Comparison of ENCODE assay signal across 37 cellular contexts in genomic region chr6:130838971-130839370, GRCh38. TPM values are rescaled to one million over a fixed set of nuclear protein-coding genes. Genes with fewer than 3 reads are reported as not detected.
"Had no signal": no experiment of that assay in that cellular context is flagged by ENCODE, and none has a peak within 500 bp of the region (broad histone marks: within the 10 kb centered on the region; RNA-seq: fewer than 3 reads in every experiment).

No MANE protein-coding gene starts in this region.

- H3K27ac Mint-ChIP-seq: activated CD4-positive, alpha-beta T cell treated with anti-CD3 and anti-CD28 coated beads for 36 hours; activated CD4-positive, alpha-beta T cell treated with anti-CD3 and anti-CD28 coated beads, Interleukin-2, amount 10 ng/mL, durations not matched to agents 7 days and 5 days; activated CD8-positive, alpha-beta T cell treated with anti-CD3 and anti-CD28 coated beads, Interleukin-2, amount 10 ng/mL, durations not matched to agents 7 days and 5 days; activated naive CD4-positive, alpha-beta T cell treated with anti-CD3 and anti-CD28 coated beads, Interleukin-2, amount 50 U/mL, for 24 hours; activated naive CD8-positive, alpha-beta T cell treated with anti-CD3 and anti-CD28 coated beads, Interleukin-2, amount 10 ng/mL, durations not matched to agents 7 days and 5 days; activated T-cell treated with anti-CD3 and anti-CD28 coated beads, Interleukin-2, amount 50 U/mL, for 24 hours; activated T-helper 2 cell treated with anti-CD3 and anti-CD28 coated beads, Interferon-gamma antibody, Interleukin-2, Interleukin-4, amounts not matched to agents 10 μg/mL and 5 μg/mL and 100 μg/mL, durations not matched to agents 14 hours and 24 hours and 36 hours; WTC11 had no signal

- H3K27me3 Mint-ChIP-seq: activated CD4-positive, alpha-beta T cell treated with anti-CD3 and anti-CD28 coated beads for 36 hours; activated CD4-positive, alpha-beta T cell treated with anti-CD3 and anti-CD28 coated beads, Interleukin-2, amount 10 ng/mL, durations not matched to agents 7 days and 5 days; activated naive CD4-positive, alpha-beta T cell treated with anti-CD3 and anti-CD28 coated beads, Interleukin-2, amount 50 U/mL, for 24 hours; activated naive CD8-positive, alpha-beta T cell treated with anti-CD3 and anti-CD28 coated beads, Interleukin-2, amount 10 ng/mL, durations not matched to agents 7 days and 5 days; activated T-cell treated with anti-CD3 and anti-CD28 coated beads, Interleukin-2, amount 50 U/mL, for 24 hours had no signal

- H3K4me3 Mint-ChIP-seq: activated CD4-positive, alpha-beta T cell treated with anti-CD3 and anti-CD28 coated beads for 36 hours; activated CD4-positive, alpha-beta T cell treated with anti-CD3 and anti-CD28 coated beads, Interleukin-2, amount 10 ng/mL, durations not matched to agents 7 days and 5 days; activated CD8-positive, alpha-beta T cell treated with anti-CD3 and anti-CD28 coated beads, Interleukin-2, amount 10 ng/mL, durations not matched to agents 7 days and 5 days; activated naive CD4-positive, alpha-beta T cell treated with anti-CD3 and anti-CD28 coated beads, Interleukin-2, amount 50 U/mL, for 24 hours; activated naive CD8-positive, alpha-beta T cell treated with anti-CD3 and anti-CD28 coated beads, Interleukin-2, amount 10 ng/mL, durations not matched to agents 7 days and 5 days; activated T-cell treated with anti-CD3 and anti-CD28 coated beads, Interleukin-2, amount 50 U/mL, for 24 hours; WTC11 had no signal

- H3K27me3 ChIP-seq: ascending aorta, cardiac muscle cell, MG63, Peyer's patch had no signal

- ATAC-seq: activated CD4-positive, alpha-beta T cell treated with anti-CD3 and anti-CD28 coated beads for 36 hours; activated CD4-positive, CD25-positive, alpha-beta regulatory T cell treated with anti-CD3 and anti-CD28 coated beads, Interleukin-2, amount 50 U/mL, for 24 hours; activated CD8-positive, alpha-beta T cell treated with anti-CD3 and anti-CD28 coated beads, Interleukin-2, amount 10 ng/mL, durations not matched to agents 7 days and 5 days; PC-3 had no signal

- FAIRE-seq: TTC549 had no signal

- H3K9me3 Mint-ChIP-seq: activated CD4-positive, alpha-beta T cell treated with anti-CD3 and anti-CD28 coated beads, Interleukin-2, amount 10 ng/mL, durations not matched to agents 7 days and 5 days; activated naive CD4-positive, alpha-beta T cell treated with anti-CD3 and anti-CD28 coated beads, Interleukin-2, amount 50 U/mL, for 24 hours; activated naive CD8-positive, alpha-beta T cell treated with anti-CD3 and anti-CD28 coated beads, Interleukin-2, amount 10 ng/mL, durations not matched to agents 7 days and 5 days; activated T-cell treated with anti-CD3 and anti-CD28 coated beads, Interleukin-2, amount 50 U/mL, for 24 hours; activated T-helper 2 cell treated with anti-CD3 and anti-CD28 coated beads, Interferon-gamma antibody, Interleukin-2, Interleukin-4, amounts not matched to agents 10 μg/mL and 5 μg/mL and 100 μg/mL, durations not matched to agents 14 hours and 24 hours and 36 hours; WTC11 had no signal

- H3K4me3 ChIP-seq: ascending aorta, cardiac muscle cell, MG63, Peyer's patch had no signal

- H3K36me3 ChIP-seq: ascending aorta, cardiac muscle cell, MG63 had no signal

- DNase-seq: activated CD4-positive, alpha-beta T cell treated with anti-CD3 and anti-CD28 coated beads for 36 hours; activated CD4-positive, alpha-beta T cell treated with anti-CD3 and anti-CD28 coated beads, Interleukin-2, amount 10 ng/mL, durations not matched to agents 7 days and 5 days; activated CD4-positive, alpha-beta T cell treated with anti-CD3 and anti-CD28 coated beads, Interleukin-2, amount 50 U/mL, for 48 hours; activated CD8-positive, alpha-beta T cell treated with anti-CD3 and anti-CD28 coated beads, Interleukin-2, amount 10 ng/mL, durations not matched to agents 7 days and 5 days; activated gamma-delta T cell; activated naive CD4-positive, alpha-beta T cell treated with Interleukin-2 at 50 U/mL for 16 hours; activated naive CD8-positive, alpha-beta T cell treated with anti-CD3 and anti-CD28 coated beads, Interleukin-2, amount 10 ng/mL, durations not matched to agents 7 days and 5 days; activated T-cell treated with anti-CD3 and anti-CD28 coated beads, Interleukin-2, amount 50 U/mL, for 24 hours; amygdala; Kasumi-1; KG1; MG63; NCI-H1092; NCI-H1436 treated with DMSO at 0.1 percent for 48 hours; NCI-H1694 treated with DMSO at 0.1 percent for 48 hours; NCI-H2029; NCI-H2107; NCI-H2171; NCI-H510A; NCI-H526; NCI-H748 treated with DMSO at 0.1 percent for 48 hours; NK-92 treated with Interleukin-12 subunit alpha and Interleukin-12 subunit beta, amount 100 ng/mL, for 24 hours; PC-3; Peyer's patch; RPMI8226; SIG-M5; SW 1271; T-helper 1 cell had no signal

- H3K36me3 Mint-ChIP-seq: activated naive CD4-positive, alpha-beta T cell treated with anti-CD3 and anti-CD28 coated beads, Interleukin-2, amount 50 U/mL, for 24 hours; activated naive CD8-positive, alpha-beta T cell treated with anti-CD3 and anti-CD28 coated beads, Interleukin-2, amount 10 ng/mL, durations not matched to agents 7 days and 5 days; WTC11 had no signal

- H3K9me3 ChIP-seq: ascending aorta, MG63, Peyer's patch had no signal

- H3K27ac ChIP-seq: ascending aorta, cardiac muscle cell, Peyer's patch had no signal

- H3K4me1 Mint-ChIP-seq: activated CD4-positive, alpha-beta T cell treated with anti-CD3 and anti-CD28 coated beads for 36 hours; activated naive CD4-positive, alpha-beta T cell treated with anti-CD3 and anti-CD28 coated beads, Interleukin-2, amount 50 U/mL, for 24 hours had no signal

- H3K4me1 ChIP-seq: ascending aorta, Peyer's patch had no signal

RNA-seq across cellular contexts. Expression of gene SMLR1, which starts 11.8 kb away (rescaled TPM):
- total RNA-seq: activated CD4-positive, alpha-beta T cell treated with anti-CD3 and anti-CD28 coated beads for 36 hours; activated CD4-positive, alpha-beta T cell treated with anti-CD3 and anti-CD28 coated beads, Interleukin-2, amount 10 ng/mL, durations not matched to agents 7 days and 5 days; activated CD8-positive, alpha-beta T cell treated with anti-CD3 and anti-CD28 coated beads, Interleukin-2, amount 10 ng/mL, durations not matched to agents 7 days and 5 days; activated naive CD8-positive, alpha-beta T cell treated with anti-CD3 and anti-CD28 coated beads, Interleukin-2, amount 10 ng/mL, durations not matched to agents 7 days and 5 days; activated T-helper 2 cell treated with anti-CD3 and anti-CD28 coated beads, Interferon-gamma antibody, Interleukin-2, Interleukin-4, amounts not matched to agents 10 μg/mL and 5 μg/mL and 100 μg/mL, durations not matched to agents 14 hours and 24 hours and 36 hours; ascending aorta; cardiac muscle cell; PC-3; SK-MEL-5; T-helper 2 cell treated with Interferon-gamma antibody and Interleukin-4, amounts not matched to agents 100 ng/mL and 5 ng/mL, for 36 hours; WTC11 had no signal
- polyA plus RNA-seq: cardiac muscle cell had no signal
